ENCODE assay signal across 1 cellular context in the genomic region with DNA sequence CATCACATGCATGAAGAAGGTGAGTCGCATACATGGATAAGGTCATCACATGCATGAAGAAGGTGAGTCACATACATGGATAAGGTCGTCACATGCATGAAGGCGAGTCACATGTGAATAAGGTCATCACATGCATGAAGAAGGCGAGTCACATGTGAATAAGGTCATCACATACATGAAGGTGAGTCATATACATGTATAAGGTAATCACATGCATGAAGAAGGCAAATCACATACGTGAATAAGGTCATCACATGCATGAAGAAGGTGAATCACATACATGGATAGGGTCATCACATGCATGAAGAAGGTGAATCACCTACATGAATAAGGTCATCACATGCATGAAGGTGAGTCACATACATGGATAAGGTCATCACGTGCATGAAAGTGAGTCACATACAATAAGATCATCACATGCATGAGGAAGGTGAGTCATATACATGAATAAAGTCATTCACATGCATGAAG.
TF ChIP-seq lines count a peak whose summit lies in the region.

No MANE protein-coding gene starts in this region.

TF ChIP-seq in HEK293, 187 proteins besides CTCF, POLR2A, EP300 and RAD21 (continued from another document and continues in another):
- no peak for TF ChIP-seq ZNF645 (tag by site-specific recombination; IDR thresholded peaks at IDR 0.05)
- TF ChIP-seq SALL2 (tag by site-specific recombination; IDR thresholded peaks at IDR 0.05; ENCODE audit: borderline replicate concordance): peak; percentile 97
- peak; percentile 94 for TF ChIP-seq ZNF148 (tag by site-specific recombination; IDR thresholded peaks at IDR 0.05; ENCODE audit: borderline replicate concordance)
- 0 out of 2 replicates have a peak, but pooled peaks have one; percentile 9 for TF ChIP-seq ZFP69B (tag by site-specific recombination; IDR thresholded peaks at IDR 0.05)
- no peak for TF ChIP-seq ZNF777 (tag by site-specific recombination; IDR thresholded peaks at IDR 0.05; ENCODE audit: borderline replicate concordance)
- no peak for TF ChIP-seq ZNF292 (tag by site-specific recombination; IDR thresholded peaks at IDR 0.05; ENCODE audit: borderline replicate concordance, low read depth)
- no peak for TF ChIP-seq ZNF341 (tag by site-specific recombination; IDR thresholded peaks at IDR 0.05; ENCODE audit: low read depth)
- TF ChIP-seq SETDB1 (IDR thresholded peaks at IDR 0.05; ENCODE audit: insufficient read length, low read length): peak; percentile 69
- TF ChIP-seq, protein P1, sequence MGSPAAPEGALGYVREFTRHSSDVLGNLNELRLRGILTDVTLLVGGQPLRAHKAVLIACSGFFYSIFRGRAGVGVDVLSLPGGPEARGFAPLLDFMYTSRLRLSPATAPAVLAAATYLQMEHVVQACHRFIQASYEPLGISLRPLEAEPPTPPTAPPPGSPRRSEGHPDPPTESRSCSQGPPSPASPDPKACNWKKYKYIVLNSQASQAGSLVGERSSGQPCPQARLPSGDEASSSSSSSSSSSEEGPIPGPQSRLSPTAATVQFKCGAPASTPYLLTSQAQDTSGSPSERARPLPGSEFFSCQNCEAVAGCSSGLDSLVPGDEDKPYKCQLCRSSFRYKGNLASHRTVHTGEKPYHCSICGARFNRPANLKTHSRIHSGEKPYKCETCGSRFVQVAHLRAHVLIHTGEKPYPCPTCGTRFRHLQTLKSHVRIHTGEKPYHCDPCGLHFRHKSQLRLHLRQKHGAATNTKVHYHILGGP (tag by site-specific recombination; IDR thresholded peaks at IDR 0.05): peak; percentile 33; the same call in 1 of the 2 replicates
- TF ChIP-seq, protein P2, sequence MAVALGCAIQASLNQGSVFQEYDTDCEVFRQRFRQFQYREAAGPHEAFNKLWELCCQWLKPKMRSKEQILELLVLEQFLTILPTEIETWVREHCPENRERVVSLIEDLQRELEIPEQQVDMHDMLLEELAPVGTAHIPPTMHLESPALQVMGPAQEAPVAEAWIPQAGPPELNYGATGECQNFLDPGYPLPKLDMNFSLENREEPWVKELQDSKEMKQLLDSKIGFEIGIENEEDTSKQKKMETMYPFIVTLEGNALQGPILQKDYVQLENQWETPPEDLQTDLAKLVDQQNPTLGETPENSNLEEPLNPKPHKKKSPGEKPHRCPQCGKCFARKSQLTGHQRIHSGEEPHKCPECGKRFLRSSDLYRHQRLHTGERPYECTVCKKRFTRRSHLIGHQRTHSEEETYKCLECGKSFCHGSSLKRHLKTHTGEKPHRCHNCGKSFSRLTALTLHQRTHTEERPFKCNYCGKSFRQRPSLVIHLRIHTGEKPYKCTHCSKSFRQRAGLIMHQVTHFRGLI (tag by site-specific recombination; IDR thresholded peaks at IDR 0.05): no peak
- TF ChIP-seq GLI2 (tag by site-specific recombination; IDR thresholded peaks at IDR 0.05; ENCODE audit: borderline replicate concordance, low read depth): no peak
- TF ChIP-seq, protein P3, sequence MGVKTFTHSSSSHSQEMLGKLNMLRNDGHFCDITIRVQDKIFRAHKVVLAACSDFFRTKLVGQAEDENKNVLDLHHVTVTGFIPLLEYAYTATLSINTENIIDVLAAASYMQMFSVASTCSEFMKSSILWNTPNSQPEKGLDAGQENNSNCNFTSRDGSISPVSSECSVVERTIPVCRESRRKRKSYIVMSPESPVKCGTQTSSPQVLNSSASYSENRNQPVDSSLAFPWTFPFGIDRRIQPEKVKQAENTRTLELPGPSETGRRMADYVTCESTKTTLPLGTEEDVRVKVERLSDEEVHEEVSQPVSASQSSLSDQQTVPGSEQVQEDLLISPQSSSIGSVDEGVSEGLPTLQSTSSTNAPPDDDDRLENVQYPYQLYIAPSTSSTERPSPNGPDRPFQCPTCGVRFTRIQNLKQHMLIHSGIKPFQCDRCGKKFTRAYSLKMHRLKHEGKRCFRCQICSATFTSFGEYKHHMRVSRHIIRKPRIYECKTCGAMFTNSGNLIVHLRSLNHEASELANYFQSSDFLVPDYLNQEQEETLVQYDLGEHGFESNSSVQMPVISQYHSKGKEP (tag by site-specific recombination; IDR thresholded peaks at IDR 0.05): no peak
- TF ChIP-seq ZNF324 (tag by site-specific recombination; IDR thresholded peaks at IDR 0.05): peak; percentile 76
- peak; percentile 48; the same call in 1 of the 2 replicates for TF ChIP-seq ZNF174 (tag by site-specific recombination; IDR thresholded peaks at IDR 0.05)
- TF ChIP-seq REPIN1 (tag by site-specific recombination; IDR thresholded peaks at IDR 0.05; ENCODE audit: low read depth): no peak
- TF ChIP-seq, protein P4, sequence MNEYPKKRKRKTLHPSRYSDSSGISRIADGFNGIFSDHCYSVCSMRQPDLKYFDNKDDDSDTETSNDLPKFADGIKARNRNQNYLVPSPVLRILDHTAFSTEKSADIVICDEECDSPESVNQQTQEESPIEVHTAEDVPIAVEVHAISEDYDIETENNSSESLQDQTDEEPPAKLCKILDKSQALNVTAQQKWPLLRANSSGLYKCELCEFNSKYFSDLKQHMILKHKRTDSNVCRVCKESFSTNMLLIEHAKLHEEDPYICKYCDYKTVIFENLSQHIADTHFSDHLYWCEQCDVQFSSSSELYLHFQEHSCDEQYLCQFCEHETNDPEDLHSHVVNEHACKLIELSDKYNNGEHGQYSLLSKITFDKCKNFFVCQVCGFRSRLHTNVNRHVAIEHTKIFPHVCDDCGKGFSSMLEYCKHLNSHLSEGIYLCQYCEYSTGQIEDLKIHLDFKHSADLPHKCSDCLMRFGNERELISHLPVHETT (tag by site-specific recombination; IDR thresholded peaks at IDR 0.05): peak; percentile 87
- no peak for TF ChIP-seq TCF7L2 (IDR thresholded peaks at IDR 0.05; ENCODE audit: borderline replicate concordance, low read depth, low read length)
- no peak for TF ChIP-seq ZNF335 (tag by site-specific recombination; conservative IDR thresholded peaks at IDR 0.05)
- TF ChIP-seq SP7 (tag by site-specific recombination; IDR thresholded peaks at IDR 0.05): 0 out of 2 replicates have a peak, but pooled peaks have one; percentile 53
- peak; percentile 58; the same call in 1 of the 2 replicates for TF ChIP-seq ZNF394 (tag by site-specific recombination; IDR thresholded peaks at IDR 0.05; ENCODE audit: borderline replicate concordance)
- peak; percentile 78 for TF ChIP-seq ZBTB21 (tag by site-specific recombination; IDR thresholded peaks at IDR 0.05)
- no peak for TF ChIP-seq ZNF426 (tag by site-specific recombination; IDR thresholded peaks at IDR 0.05)
- TF ChIP-seq ZNF366 (tag by site-specific recombination; conservative IDR thresholded peaks at IDR 0.05): peak; percentile 57
- no peak for TF ChIP-seq MYNN (tag by site-specific recombination; IDR thresholded peaks at IDR 0.05; ENCODE audit: borderline replicate concordance)
- peak; percentile 78 for TF ChIP-seq ZNF24 (tag by site-specific recombination; IDR thresholded peaks at IDR 0.05)
- no peak for TF ChIP-seq KLF7 (tag by site-specific recombination; IDR thresholded peaks at IDR 0.05; ENCODE audit: borderline replicate concordance)
- TF ChIP-seq ZNF10 (tag by site-specific recombination; IDR thresholded peaks at IDR 0.05): no peak
- TF ChIP-seq KLF9 (tag by site-specific recombination; IDR thresholded peaks at IDR 0.05; ENCODE audit: low read depth): no peak
- TF ChIP-seq ZNF155 (tag by site-specific recombination; IDR thresholded peaks at IDR 0.05): 0 out of 2 replicates have a peak, but pooled peaks have one; percentile 35
- no peak for TF ChIP-seq ZNF548 (tag by site-specific recombination; IDR thresholded peaks at IDR 0.05)
- no peak for TF ChIP-seq ZNF223 (tag by site-specific recombination; IDR thresholded peaks at IDR 0.05)
- TF ChIP-seq ZNF560 (tag by site-specific recombination; IDR thresholded peaks at IDR 0.05; ENCODE audit: borderline replicate concordance): no peak
- peak; percentile 86 for TF ChIP-seq ZNF658 (tag by site-specific recombination; IDR thresholded peaks at IDR 0.05)
- peak; percentile 89 for TF ChIP-seq RBAK (tag by site-specific recombination; IDR thresholded peaks at IDR 0.05)
- TF ChIP-seq, protein P5, sequence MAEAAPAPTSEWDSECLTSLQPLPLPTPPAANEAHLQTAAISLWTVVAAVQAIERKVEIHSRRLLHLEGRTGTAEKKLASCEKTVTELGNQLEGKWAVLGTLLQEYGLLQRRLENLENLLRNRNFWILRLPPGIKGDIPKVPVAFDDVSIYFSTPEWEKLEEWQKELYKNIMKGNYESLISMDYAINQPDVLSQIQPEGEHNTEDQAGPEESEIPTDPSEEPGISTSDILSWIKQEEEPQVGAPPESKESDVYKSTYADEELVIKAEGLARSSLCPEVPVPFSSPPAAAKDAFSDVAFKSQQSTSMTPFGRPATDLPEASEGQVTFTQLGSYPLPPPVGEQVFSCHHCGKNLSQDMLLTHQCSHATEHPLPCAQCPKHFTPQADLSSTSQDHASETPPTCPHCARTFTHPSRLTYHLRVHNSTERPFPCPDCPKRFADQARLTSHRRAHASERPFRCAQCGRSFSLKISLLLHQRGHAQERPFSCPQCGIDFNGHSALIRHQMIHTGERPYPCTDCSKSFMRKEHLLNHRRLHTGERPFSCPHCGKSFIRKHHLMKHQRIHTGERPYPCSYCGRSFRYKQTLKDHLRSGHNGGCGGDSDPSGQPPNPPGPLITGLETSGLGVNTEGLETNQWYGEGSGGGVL (tag by site-specific recombination; IDR thresholded peaks at IDR 0.05): peak; percentile 38; the same call in 1 of the 2 replicates
- 0 out of 2 replicates have a peak, but pooled peaks have one; percentile 53 for TF ChIP-seq ZNF350 (tag by site-specific recombination; IDR thresholded peaks at IDR 0.05)
- TF ChIP-seq ZNF473 (tag by site-specific recombination; IDR thresholded peaks at IDR 0.05): 0 out of 2 replicates have a peak, but pooled peaks have one; percentile 49
- no peak for TF ChIP-seq ZNF701 (tag by site-specific recombination; IDR thresholded peaks at IDR 0.05)
- no peak for TF ChIP-seq ZNF776 (tag by site-specific recombination; IDR thresholded peaks at IDR 0.05; ENCODE audit: borderline replicate concordance)
- TF ChIP-seq ZNF654 (tag by site-specific recombination; IDR thresholded peaks at IDR 0.05; ENCODE audit: low read depth): no peak
- peak; percentile 60 for TF ChIP-seq ZNF558 (tag by site-specific recombination; IDR thresholded peaks at IDR 0.05)
- no peak for TF ChIP-seq ZBTB48 (tag by site-specific recombination; IDR thresholded peaks at IDR 0.05)
- no peak for TF ChIP-seq ZNF184 (tag by site-specific recombination; IDR thresholded peaks at IDR 0.05)
- TF ChIP-seq ZNF629 (tag by site-specific recombination; IDR thresholded peaks at IDR 0.05): peak; percentile 63
- peak; percentile 42; the same call in 1 of the 2 replicates for TF ChIP-seq ZNF311 (tag by site-specific recombination; IDR thresholded peaks at IDR 0.05; ENCODE audit: borderline replicate concordance)
- no peak for TF ChIP-seq WT1 (tag by site-specific recombination; IDR thresholded peaks at IDR 0.05)
- no peak for TF ChIP-seq ZNF248 (tag by site-specific recombination; IDR thresholded peaks at IDR 0.05)
- TF ChIP-seq TSHZ1 (tag by site-specific recombination; IDR thresholded peaks at IDR 0.05; ENCODE audit: borderline replicate concordance): peak; percentile 21; the same call in 1 of the 2 replicates
- 0 out of 2 replicates have a peak, but pooled peaks have one; percentile 54 for TF ChIP-seq ZNF23 (tag by site-specific recombination; IDR thresholded peaks at IDR 0.05; ENCODE audit: borderline replicate concordance)
